Comparison of ENCODE assay signal across 14 cellular contexts in genomic region chr16:23145186-23145585, GRCh38. TPM values are rescaled to one million over a fixed set of nuclear protein-coding genes. Genes with fewer than 3 reads are reported as not detected.
A peak's percentile ranks its signal among the peaks of the same experiment; 100 is the strongest.
DNase-seq lines count a peak whose midpoint lies in the region; TF ChIP-seq lines count a peak whose summit lies in the region.
"Had no signal": no experiment of that assay in that cellular context is flagged by ENCODE, and none has a peak within 500 bp of the region (broad histone marks: within the 10 kb centered on the region; RNA-seq: fewer than 3 reads in every experiment).

No MANE protein-coding gene starts in this region.

- no peak for TF ChIP-seq EP300 in suprapubic skin (IDR thresholded peaks at IDR 0.05)

- H3K4me3 ChIP-seq in esophagus (ENCODE audit: low read depth in 1 of 2, low read length in 2 of 2) (no peak overlapping the region), suprapubic skin (peak overlapping the region; percentile 1)

- no peak for TF ChIP-seq CTCF in suprapubic skin (IDR thresholded peaks at IDR 0.05)

- no peaks in the 10 kb centered on the region for H3K9me3 ChIP-seq in esophagus (ENCODE audit: control insufficient read depth in 2 of 2, insufficient read depth in 1 of 2, low read depth in 1 of 2, low read length in 1 of 2)
- H3K9me3 ChIP-seq in suprapubic skin, result no peaks in the 10 kb centered on the region

- H3K4me1 ChIP-seq in esophagus (ENCODE audit: control insufficient read depth in 2 of 2, insufficient read depth in 2 of 2, low read length in 1 of 2) (peaks cover 3 to 9% of the 10 kb centered on the region in 2 donors), suprapubic skin (peaks cover 81% of the 10 kb centered on the region)

- no peak for TF ChIP-seq POLR2A in suprapubic skin (IDR thresholded peaks at IDR 0.05)

- H3K27ac ChIP-seq in esophagus (ENCODE audit: low read depth in 2 of 2, low read length in 1 of 2) (peak overlapping the region; percentile 9 to 66), suprapubic skin (no peak overlapping the region)
- H3K27ac ChIP-seq: 22Rv1 had no signal

- H3K36me3 ChIP-seq in esophagus (ENCODE audit: control insufficient read depth in 2 of 2, insufficient read depth in 2 of 2, low read length in 1 of 2) (no peaks in the 10 kb centered on the region), suprapubic skin (no peaks in the 10 kb centered on the region)

- peak; percentile 14 for DNase-seq in NCI-H2196 (lab: John Stamatoyannopoulos, UW; ENCODE audit: unreplicated experiment)
- no peak for DNase-seq in NCI-H2196 treated with DMSO at 0.1 percent for 48 hours (lab: John Stamatoyannopoulos, UW; ENCODE audit: unreplicated experiment)
- peak; percentile 15 for DNase-seq in RPMI8226
- no peak for DNase-seq in suprapubic skin (ENCODE audit: low spot score in 2 of 2)
- no peak for DNase-seq in NAMALWA (ENCODE audit: low spot score)
- no peak for DNase-seq in cerebellar nuclear complex (lab: John Stamatoyannopoulos, UW)
- DNase-seq in NCI-H1092 treated with DMSO at 0.1 percent for 48 hours (lab: John Stamatoyannopoulos, UW), result no peak
- DNase-seq: DMS153; NCI-H524 treated with DMSO at 0.1 percent for 48 hours; stimulated activated CD4-positive, alpha-beta T cell treated with anti-CD3 and anti-CD28 coated beads, Interleukin-2, amount 100 ng/mL, for 48 hours had no signal

- 43 to 67% methylated on average over 6 of the region's 6 CpGs for WGBS in esophagus, 2 donors
- WGBS in suprapubic skin, result 38% methylated on average over 6 of the region's 6 CpGs

- H3K27me3 ChIP-seq in esophagus (ENCODE audit: control insufficient read depth in 1 of 2, insufficient read depth in 2 of 2, low read length in 2 of 2) (no peaks in the 10 kb centered on the region), suprapubic skin (no peaks in the 10 kb centered on the region)

RNA-seq across cellular contexts. Expression of gene USP31, which starts 4.1 kb away (rescaled TPM):
- 1 to 10 TPM; 3.3 to 6.5 TPM for polyA plus RNA-seq in esophagus
- 10 to 100 TPM; 22.0 to 44.7 (median 31.2) TPM for total RNA-seq in suprapubic skin

RNA-seq across cellular contexts. Expression of gene SCNN1G, which starts 37.4 kb away (rescaled TPM):
- polyA plus RNA-seq in esophagus, result 10 to 100 TPM in 1 of 2 donors, 1 to 10 TPM in 1; 6.1 to 11.2 TPM
- total RNA-seq in suprapubic skin, result 10 to 100 TPM in 3 of 4 donors, 1 to 10 TPM in 1; 8.5 to 25.6 (median 16.6) TPM
- total RNA-seq: liver, omental fat pad had no signal
- polyA plus RNA-seq: liver had no signal

Comparison
In these comparisons a context has a peak if more than half of its experiments do, and no peak if none do; other contexts are left out.
1. DNase-seq: peak in NCI-H2196 (single experiment) and RPMI8226 (single experiment); none in NCI-H2196 treated with DMSO at 0.1 percent for 48 hours (single experiment), suprapubic skin (0 of 2), NAMALWA (single experiment), cerebellar nuclear complex (0 of 2) and NCI-H1092 treated with DMSO at 0.1 percent for 48 hours (single experiment).